Comparison of ENCODE assay signal across 8 cellular contexts in genomic region chr3:194110483-194110882, GRCh38.
"Had no signal": no experiment of that assay in that cellular context is flagged by ENCODE, and none has a peak within 500 bp of the region (broad histone marks: within the 10 kb centered on the region; RNA-seq: fewer than 3 reads in every experiment).

No MANE protein-coding gene starts in this region.

- DNase-seq: GM23248, GOT3, H7, HFFc6, KG1 had no signal

- ATAC-seq: HCT116 had no signal

- H3K36me3 Mint-ChIP-seq: IgD-negative memory B cell had no signal

- H3K4me3 Mint-ChIP-seq: HFFc6, IgD-negative memory B cell had no signal

- H3K9me3 Mint-ChIP-seq: HFFc6 had no signal

- H3K9me3 ChIP-seq: HAP-1 had no signal

- H3K27ac Mint-ChIP-seq: HFFc6 had no signal

- H3K4me3 ChIP-seq: GM23248, HAP-1 had no signal

- H3K36me3 ChIP-seq: HAP-1 had no signal
